ENCODE assay signal across 10 cellular contexts in genomic region chr10:3668961-3669330, GRCh38.
DNase-seq lines count a peak whose midpoint lies in the region; ATAC-seq and TF ChIP-seq lines count a peak whose summit lies in the region.
"Had no signal": no experiment of that assay in that cellular context is flagged by ENCODE, and none has a peak within 500 bp of the region (broad histone marks: within the 10 kb centered on the region; RNA-seq: fewer than 3 reads in every experiment).

No MANE protein-coding gene starts in this region.

- H3K4me1 Mint-ChIP-seq in Calu3 (ENCODE audit: low read depth, unreplicated experiment), result no peaks in the 10 kb centered on the region

- H3K9me3 ChIP-seq in Panc1 (ENCODE audit: control insufficient read depth, insufficient read depth, low read depth, low read length) (no peaks in the 10 kb centered on the region), parathyroid adenoma (ENCODE audit: control insufficient read depth, low read length) (no peaks in the 10 kb centered on the region)
- H3K9me3 ChIP-seq: SJCRH30 had no signal

- no peaks in the 10 kb centered on the region for H3K27me3 ChIP-seq in Panc1 (ENCODE audit: control insufficient read depth, insufficient read depth, low read length)
- H3K27me3 ChIP-seq in parathyroid adenoma (ENCODE audit: control insufficient read depth, insufficient read depth, low read length), result no peaks in the 10 kb centered on the region
- H3K27me3 ChIP-seq: SJCRH30 had no signal

- in situ Hi-C loops in Panc1 (cut with HindIII; ENCODE audit: low pct_unique_long_range_greater_than_20kb, low sequenced_read_pairs), result no loop called here

- no peaks in the 10 kb centered on the region for H3K27me3 Mint-ChIP-seq in Calu3 (ENCODE audit: unreplicated experiment)

- CTCF ChIA-PET in Calu3 (lab: Charles Lee) (interaction anchor here (0.9 kb wide), 1 partner anchor 371 kb away, joined by 3 read pairs; no protein-coding TSS in a partner anchor), Panc1 (lab: Charles Lee) (no interaction called here)

- H3K4me1 ChIP-seq in Panc1 (ENCODE audit: control insufficient read depth, insufficient read depth, low read length) (no peaks in the 10 kb centered on the region), parathyroid adenoma (peaks cover 3% of the 10 kb centered on the region)
- H3K4me1 ChIP-seq: SJCRH30 had no signal

- POLR2A ChIA-PET in Panc1 (lab: Charles Lee), result no interaction called here

- H3K4me2 ChIP-seq in parathyroid adenoma (ENCODE audit: low read length), result peak overlapping the region; percentile 81

- no peaks in the 10 kb centered on the region for H3K79me2 ChIP-seq in parathyroid adenoma

- H3K36me3 ChIP-seq in Panc1 (ENCODE audit: control insufficient read depth, insufficient read depth, low read length) (no peaks in the 10 kb centered on the region), parathyroid adenoma (ENCODE audit: control insufficient read depth, insufficient read depth, low read length) (no peaks in the 10 kb centered on the region)
- H3K36me3 ChIP-seq: SJCRH30 had no signal

- ATAC-seq in Panc1, result no peak
- ATAC-seq in GM21367 (IDR thresholded peaks at IDR 0.05; ENCODE audit: unreplicated experiment), result no peak

- H3K9me3 Mint-ChIP-seq in Calu3 (ENCODE audit: low read depth, unreplicated experiment), result no peaks in the 10 kb centered on the region

- H3K27ac ChIP-seq in Panc1 (ENCODE audit: low read length), result peak overlapping the region; percentile 65; the same call in 1 of the 2 replicates
- H3K27ac ChIP-seq in parathyroid adenoma, result peak overlapping the region; percentile 73
- H3K27ac ChIP-seq: SJCRH30 had no signal

- peak overlapping the region; percentile 72 for H2AFZ ChIP-seq in parathyroid adenoma

- H3K27ac Mint-ChIP-seq in Calu3 (ENCODE audit: unreplicated experiment), result peak overlapping the region; percentile 96

- no peak overlapping the region for H3K9ac ChIP-seq in parathyroid adenoma

- BruUV-seq in Calu3 (replicated peaks; lab: Mats Ljungman, UMichigan) (no TSS peak), Panc1 (replicated peaks; lab: Mats Ljungman, UMichigan) (no TSS peak)

- no peak for TF ChIP-seq CTCF in Calu3 (IDR thresholded peaks at IDR 0.05; ENCODE audit: unreplicated experiment)
- TF ChIP-seq CTCF in Panc1 (IDR thresholded peaks at IDR 0.05), result no peak
- no peak for TF ChIP-seq CTCF in choroid plexus epithelial cell (conservative IDR thresholded peaks at IDR 0.05; ENCODE audit: low read depth, low read length)
- no peak for TF ChIP-seq CTCF in parathyroid adenoma (IDR thresholded peaks at IDR 0.05)

- H3K4me3 Mint-ChIP-seq in Calu3 (ENCODE audit: low read depth, unreplicated experiment), result peak overlapping the region; percentile 70

- intact Hi-C loops in Calu3 (cut with micrococcal nuclease; ENCODE audit: unreplicated experiment), result loop anchor here (10.0 kb wide), 1 partner anchor 204 kb away; no protein-coding TSS in a partner anchor
- intact Hi-C loops in Panc1 (cut with micrococcal nuclease; ENCODE audit: unreplicated experiment), result no loop called here

- DNase-seq in Calu3, result no peak
- no peak for DNase-seq in Panc1 (ENCODE audit: low read depth, low spot score)
- DNase-seq in choroid plexus epithelial cell (ENCODE audit: low read depth), result peak; percentile 15
- DNase-seq in putamen (ENCODE audit: low spot score), result no peak
- DNase-seq in NCI-H2196 treated with DMSO at 0.1 percent for 48 hours (lab: John Stamatoyannopoulos, UW; ENCODE audit: unreplicated experiment), result no peak
- DNase-seq: MM.1S, NCI-H524, SJCRH30 had no signal

- no peak overlapping the region for H3K4me3 ChIP-seq in Panc1 (ENCODE audit: low read depth in 2 of 2, low read length in 2 of 2)
- H3K4me3 ChIP-seq in choroid plexus epithelial cell (ENCODE audit: low read depth, low read length), result no peak overlapping the region
- H3K4me3 ChIP-seq in parathyroid adenoma (ENCODE audit: low read depth, low read length), result peak overlapping the region; percentile 55
- H3K4me3 ChIP-seq: SJCRH30 had no signal

- H3K36me3 Mint-ChIP-seq in Calu3 (ENCODE audit: insufficient read depth, unreplicated experiment), result peaks cover 11% of the 10 kb centered on the region
